Comparison of ENCODE assay signal across 31 cellular contexts in the genomic region with DNA sequence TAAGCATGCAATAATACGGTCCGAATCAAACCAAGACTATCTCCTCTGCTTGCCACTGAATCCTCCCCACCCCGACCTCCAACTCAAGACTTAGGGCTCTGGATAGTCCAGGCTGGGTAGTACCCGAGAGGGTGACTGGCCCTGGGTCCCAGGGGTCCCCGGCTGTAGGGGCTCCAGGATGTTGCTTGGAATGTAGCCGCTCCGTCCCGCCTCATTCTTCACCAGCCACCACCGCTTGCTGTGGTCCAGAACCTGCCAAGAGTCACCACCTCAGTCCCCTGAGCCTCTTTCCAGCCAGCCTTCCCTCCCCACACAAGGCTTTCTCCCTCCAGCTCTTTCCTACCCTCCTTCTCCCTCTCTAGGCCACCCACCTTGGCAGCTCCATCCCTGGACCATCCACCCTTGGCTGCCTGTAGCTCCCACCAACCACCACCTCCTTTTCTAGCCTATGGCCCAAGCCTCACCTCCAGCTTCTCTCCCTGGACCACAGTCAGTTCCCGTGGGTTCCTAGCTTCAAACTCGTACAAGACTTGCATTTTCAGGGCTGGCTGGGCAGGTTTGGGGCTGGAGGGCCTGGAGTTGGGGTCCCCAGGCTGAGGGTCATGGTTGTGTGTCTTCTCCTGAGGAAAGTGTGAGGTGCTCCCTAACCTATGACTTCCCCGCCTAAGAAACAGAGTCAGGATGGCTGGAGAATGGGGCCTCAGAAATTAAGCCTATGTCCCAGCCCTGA. TPM values are rescaled to one million over a fixed set of nuclear protein-coding genes. Genes with fewer than 3 reads are reported as not detected.
"Had no signal": no experiment of that assay in that cellular context is flagged by ENCODE, and none has a peak within 500 bp of the region (broad histone marks: within the 10 kb centered on the region; RNA-seq: fewer than 3 reads in every experiment).

No MANE protein-coding gene starts in this region.

- H3K27me3 ChIP-seq: brain microvascular endothelial cell, gastrocnemius medialis, pancreas, sigmoid colon had no signal

- DNase-seq: activated CD4-positive, alpha-beta T cell treated with anti-CD3 and anti-CD28 coated beads for 36 hours; activated CD4-positive, alpha-beta T cell treated with anti-CD3 and anti-CD28 coated beads, Interleukin-2, amount 50 U/mL, for 4 hours; activated gamma-delta T cell treated with Interleukin-2 at 50 U/mL for 16 hours; activated naive CD4-positive, alpha-beta T cell treated with anti-CD3 and anti-CD28 coated beads, Interleukin-2, amount 50 U/mL, for 16 hours; amniotic stem cell; brain microvascular endothelial cell; cortex of kidney; effector memory CD8-positive, alpha-beta T cell; erythroblast; gastrocnemius medialis; glutamatergic neuron; left ventricle myocardium superior; retina; sigmoid colon; small intestine; stimulated activated CD4-positive, alpha-beta T cell treated with anti-CD3 and anti-CD28 coated beads, Interleukin-15, amount 100 ng/mL, for 24 hours; stimulated activated naive B cell treated with anti-CD40 and anti-IgM and Interleukin-4, amounts not matched to agents 10 μg/mL and 1 μg/mL and 100 μg/mL, for 72 hours; stomach; SW 1271; T1000; tibial artery had no signal

- H3K9me3 ChIP-seq: gastrocnemius medialis, pancreas, prostate gland, sigmoid colon, stomach, tibial artery had no signal

- H3K36me3 ChIP-seq: brain microvascular endothelial cell, gastrocnemius medialis, pancreas, prostate gland, sigmoid colon, tibial artery had no signal

- H3K4me1 Mint-ChIP-seq: activated CD4-positive, alpha-beta T cell treated with anti-CD3 and anti-CD28 coated beads for 36 hours; activated T-helper 17 cell treated with anti-CD3 and anti-CD28 coated beads, Interleukin-2, amount 50 U/mL, for 72 hours; stimulated activated naive B cell treated with anti-CD40 and anti-IgM and Interleukin-4, amounts not matched to agents 10 μg/mL and 1 μg/mL and 100 μg/mL, for 72 hours had no signal

- H3K4me3 ChIP-seq: gastrocnemius medialis, pancreas, prostate gland, sigmoid colon, stomach, tibial artery had no signal

- ATAC-seq: activated CD4-positive, alpha-beta T cell treated with anti-CD3 and anti-CD28 coated beads for 36 hours; activated T-helper 17 cell treated with anti-CD3 and anti-CD28 coated beads, Interleukin-2, amount 50 U/mL, for 72 hours; effector memory CD8-positive, alpha-beta T cell; gastrocnemius medialis; left ventricle myocardium superior; naive thymus-derived CD4-positive, alpha-beta T cell; pancreas; stimulated activated naive B cell treated with anti-CD40 and anti-IgM and Interleukin-4, amounts not matched to agents 10 μg/mL and 1 μg/mL and 100 μg/mL, for 72 hours had no signal

- H3K27ac Mint-ChIP-seq: activated CD4-positive, alpha-beta T cell treated with anti-CD3 and anti-CD28 coated beads for 36 hours; activated T-helper 17 cell treated with anti-CD3 and anti-CD28 coated beads, Interleukin-2, amount 50 U/mL, for 72 hours; effector memory CD8-positive, alpha-beta T cell; naive thymus-derived CD4-positive, alpha-beta T cell; stimulated activated naive B cell treated with anti-CD40 and anti-IgM and Interleukin-4, amounts not matched to agents 10 μg/mL and 1 μg/mL and 100 μg/mL, for 72 hours; T-helper 1 cell treated with Interleukin-12 subunit alpha and Interleukin-12 subunit beta and Interleukin-4 antibody, amounts not matched to agents 30 μg/mL and 1 μg/mL, for 36 hours had no signal

- H3K4me3 Mint-ChIP-seq: activated CD4-positive, alpha-beta T cell treated with anti-CD3 and anti-CD28 coated beads for 36 hours; activated T-helper 17 cell treated with anti-CD3 and anti-CD28 coated beads, Interleukin-2, amount 50 U/mL, for 72 hours; effector memory CD8-positive, alpha-beta T cell; naive thymus-derived CD4-positive, alpha-beta T cell; stimulated activated naive B cell treated with anti-CD40 and anti-IgM and Interleukin-4, amounts not matched to agents 10 μg/mL and 1 μg/mL and 100 μg/mL, for 72 hours; T-helper 1 cell treated with Interleukin-12 subunit alpha and Interleukin-12 subunit beta and Interleukin-4 antibody, amounts not matched to agents 30 μg/mL and 1 μg/mL, for 36 hours had no signal

- H3K4me1 ChIP-seq: gastrocnemius medialis, pancreas, prostate gland, sigmoid colon, stomach, tibial artery had no signal

- H3K9me3 Mint-ChIP-seq: activated T-helper 17 cell treated with anti-CD3 and anti-CD28 coated beads, Interleukin-2, amount 50 U/mL, for 72 hours; effector memory CD8-positive, alpha-beta T cell; T-helper 1 cell treated with Interleukin-12 subunit alpha and Interleukin-12 subunit beta and Interleukin-4 antibody, amounts not matched to agents 30 μg/mL and 1 μg/mL, for 36 hours had no signal

- H3K27ac ChIP-seq: brain microvascular endothelial cell, gastrocnemius medialis, pancreas, prostate gland, sigmoid colon, stomach, tibial artery had no signal

RNA-seq across cellular contexts. Expression of a gene that starts 12.0 kb away (rescaled TPM):
- total RNA-seq: activated CD4-positive, alpha-beta T cell treated with anti-CD3 and anti-CD28 coated beads for 36 hours; activated T-helper 17 cell treated with anti-CD3 and anti-CD28 coated beads, Interleukin-2, amount 50 U/mL, for 72 hours; astrocyte; cardiac septum; cerebellum; left ventricle myocardium superior; lung microvascular endothelial cell; naive thymus-derived CD4-positive, alpha-beta T cell; urinary bladder had no signal
- polyA plus RNA-seq: naive thymus-derived CD4-positive, alpha-beta T cell had no signal

RNA-seq across cellular contexts. Expression of a gene that starts 39.6 kb away (rescaled TPM):
- total RNA-seq: activated T-helper 17 cell treated with anti-CD3 and anti-CD28 coated beads, Interleukin-2, amount 50 U/mL, for 72 hours; astrocyte; lung microvascular endothelial cell had no signal
- polyA plus RNA-seq: naive thymus-derived CD4-positive, alpha-beta T cell had no signal
